In the genomic region with DNA sequence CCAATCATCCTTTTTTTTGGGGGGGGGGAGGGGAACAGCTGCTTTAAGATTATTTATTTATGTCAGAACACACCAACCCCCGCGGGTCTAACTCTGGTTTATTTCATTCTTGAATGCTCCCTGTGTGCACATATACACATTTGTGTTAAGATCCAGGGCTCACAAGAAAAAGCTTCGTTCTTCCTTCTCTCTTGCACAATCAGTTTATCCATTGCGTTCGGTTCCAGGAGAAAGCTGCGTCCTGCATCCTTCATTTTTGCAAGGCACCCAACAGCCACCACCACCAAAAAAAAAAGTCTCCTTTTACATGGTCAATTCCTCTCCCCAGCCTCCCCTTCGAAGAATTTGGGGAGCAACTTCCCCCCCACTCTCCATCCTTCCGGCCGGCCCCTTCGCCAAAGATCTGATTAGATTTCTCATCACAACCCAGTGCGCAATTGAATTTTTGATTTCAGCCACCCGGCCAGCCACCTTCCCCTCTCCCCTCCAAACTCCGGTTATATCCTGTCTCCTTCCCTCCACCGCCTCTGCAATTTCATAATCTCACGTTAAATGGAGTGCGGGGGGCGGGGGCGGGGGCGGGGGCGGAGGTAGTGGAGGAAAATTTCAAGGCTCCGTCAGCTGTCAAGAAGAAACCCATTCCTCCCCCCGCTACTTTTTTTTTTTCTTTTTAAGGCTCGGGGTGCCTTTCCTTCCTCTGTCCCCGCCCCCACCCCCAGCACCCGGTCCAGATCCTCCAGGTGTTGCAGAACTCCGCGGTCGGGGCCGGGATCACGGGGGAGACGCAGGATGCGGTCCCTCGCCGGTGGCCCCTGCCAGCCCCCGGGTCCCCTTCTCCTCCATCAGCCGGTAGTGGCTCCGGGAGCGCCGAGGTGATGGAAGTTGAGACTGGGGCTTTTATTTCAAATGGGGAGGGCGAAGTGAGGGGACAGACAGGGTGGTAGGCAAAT, we compare ENCODE assay signal across 9 cellular contexts.
DNase-seq lines count a peak whose midpoint lies in the region; ATAC-seq and TF ChIP-seq lines count a peak whose summit lies in the region.
"Had no signal": no experiment of that assay in that cellular context is flagged by ENCODE, and none has a peak within 500 bp of the region (broad histone marks: within the 10 kb centered on the region; RNA-seq: fewer than 3 reads in every experiment).

No MANE protein-coding gene starts in this region.

- no peak overlapping the region for H3K23ac ChIP-seq in mesenchymal stem cell (ENCODE audit: low read length in 2 of 2)

- H3K27me3 ChIP-seq in duodenal mucosa (ENCODE audit: control insufficient read depth in 1 of 2, insufficient read depth in 2 of 2, low read length in 2 of 2) (peaks cover 0 to 4% of the 10 kb centered on the region in 2 donors), mesenchymal stem cell (ENCODE audit: control insufficient read depth in 1 of 2, insufficient read depth in 1 of 2, low read length in 2 of 2) (peaks cover 18 to 31% of the 10 kb centered on the region in 2 experiments), SJCRH30 (0 out of 2 replicates have a peak, but pooled peaks cover 2% of the 10 kb centered on the region)

- intact Hi-C loops in activated naive CD4-positive, alpha-beta T cell treated with anti-CD3 and anti-CD28 coated beads for 36 hours (cut with micrococcal nuclease): loop anchor here (10.0 kb wide), 1 partner anchor 928 kb away; no protein-coding TSS in a partner anchor

- no peak overlapping the region for H2AFZ ChIP-seq in mesenchymal stem cell (ENCODE audit: low read depth, low read length)

- H3K9ac ChIP-seq in duodenal mucosa (ENCODE audit: low read depth in 1 of 2, low read length in 2 of 2) (peak overlapping the region in 1 of 2 donors; percentile 11), mesenchymal stem cell (ENCODE audit: low read length) (peak overlapping the region; percentile 74)

- H3K4ac ChIP-seq in mesenchymal stem cell (ENCODE audit: low read depth in 1 of 2, low read length in 2 of 2): peak overlapping the region in 1 of 2 experiments; percentile 53

- peaks cover 6% of the 10 kb centered on the region for H3K4me1 Mint-ChIP-seq in activated naive CD4-positive, alpha-beta T cell treated with anti-CD3 and anti-CD28 coated beads, Interleukin-2, amount 10 ng/mL, durations not matched to agents 7 days and 5 days
- H3K4me1 Mint-ChIP-seq in activated naive CD4-positive, alpha-beta T cell treated with anti-CD3 and anti-CD28 coated beads for 36 hours (ENCODE audit: low read depth): peaks cover 10% of the 10 kb centered on the region
- H3K4me1 Mint-ChIP-seq in type B pancreatic cell (ENCODE audit: unreplicated experiment): peaks cover 22% of the 10 kb centered on the region
- H3K4me1 Mint-ChIP-seq in stimulated activated memory B cell treated with anti-CD40 and anti-IgM and Interleukin-4, amounts not matched to agents 10 μg/mL and 1 μg/mL and 100 μg/mL, for 72 hours: peaks cover 8% of the 10 kb centered on the region

- no peak overlapping the region for H2BK5ac ChIP-seq in mesenchymal stem cell (ENCODE audit: low read depth, low read length, poor library complexity, severe bottlenecking)

- H3K27me3 Mint-ChIP-seq in activated naive CD4-positive, alpha-beta T cell treated with anti-CD3 and anti-CD28 coated beads, Interleukin-2, amount 10 ng/mL, durations not matched to agents 7 days and 5 days: peaks cover 16% of the 10 kb centered on the region
- H3K27me3 Mint-ChIP-seq in activated naive CD4-positive, alpha-beta T cell treated with anti-CD3 and anti-CD28 coated beads for 36 hours (ENCODE audit: low read depth): peaks cover 27% of the 10 kb centered on the region
- H3K27me3 Mint-ChIP-seq in type B pancreatic cell: peaks cover 28% of the 10 kb centered on the region
- peaks cover 22% of the 10 kb centered on the region for H3K27me3 Mint-ChIP-seq in stimulated activated memory B cell treated with anti-CD40 and anti-IgM and Interleukin-4, amounts not matched to agents 10 μg/mL and 1 μg/mL and 100 μg/mL, for 72 hours

- H2BK12ac ChIP-seq in mesenchymal stem cell (ENCODE audit: low read length in 2 of 2): no peak overlapping the region

- H4K8ac ChIP-seq in mesenchymal stem cell (ENCODE audit: low read length): peak overlapping the region; percentile 19

- ATAC-seq in stimulated activated memory B cell treated with anti-CD40 and anti-IgM and Interleukin-4, amounts not matched to agents 10 μg/mL and 1 μg/mL and 100 μg/mL, for 72 hours: no peak

- no peaks in the 10 kb centered on the region for H3K79me1 ChIP-seq in mesenchymal stem cell (replicated peaks; ENCODE audit: low read length, poor library complexity, severe bottlenecking)

- no peaks in the 10 kb centered on the region for H3K36me3 Mint-ChIP-seq in activated naive CD4-positive, alpha-beta T cell treated with anti-CD3 and anti-CD28 coated beads, Interleukin-2, amount 10 ng/mL, durations not matched to agents 7 days and 5 days
- H3K36me3 Mint-ChIP-seq in activated naive CD4-positive, alpha-beta T cell treated with anti-CD3 and anti-CD28 coated beads for 36 hours (ENCODE audit: low read depth): no peaks in the 10 kb centered on the region
- no peaks in the 10 kb centered on the region for H3K36me3 Mint-ChIP-seq in type B pancreatic cell
- H3K36me3 Mint-ChIP-seq in stimulated activated memory B cell treated with anti-CD40 and anti-IgM and Interleukin-4, amounts not matched to agents 10 μg/mL and 1 μg/mL and 100 μg/mL, for 72 hours: peaks cover 7% of the 10 kb centered on the region

- H3K4me1 ChIP-seq in duodenal mucosa (ENCODE audit: control insufficient read depth in 1 of 2, insufficient read depth in 2 of 2, low read length in 2 of 2) (peaks cover 0 to 6% of the 10 kb centered on the region in 2 donors), mesenchymal stem cell (ENCODE audit: control insufficient read depth, insufficient read depth, low read depth, low read length) (peaks cover 5% of the 10 kb centered on the region), SJCRH30 (no peaks in the 10 kb centered on the region)

- H3K36me3 ChIP-seq in duodenal mucosa (ENCODE audit: control insufficient read depth in 1 of 2, insufficient read depth in 2 of 2, low read length in 2 of 2) (no peaks in the 10 kb centered on the region), mesenchymal stem cell (ENCODE audit: control insufficient read depth in 1 of 2, insufficient read depth in 2 of 2, low read depth in 1 of 2, low read length in 2 of 2) (no peaks in the 10 kb centered on the region), SJCRH30 (no peaks in the 10 kb centered on the region)

- H3K4me3 ChIP-seq in duodenal mucosa (ENCODE audit: low read depth in 1 of 2, low read length in 2 of 2) (peak overlapping the region; percentile 63 to 69), mesenchymal stem cell (ENCODE audit: insufficient read depth in 1 of 2, low read depth in 1 of 2, low read length in 2 of 2) (peak overlapping the region; percentile 50 to 84), SJCRH30 (no peak overlapping the region)

- H2BK120ac ChIP-seq in mesenchymal stem cell (ENCODE audit: low read depth, low read length): no peak overlapping the region

- H3K27ac Mint-ChIP-seq in activated naive CD4-positive, alpha-beta T cell treated with anti-CD3 and anti-CD28 coated beads, Interleukin-2, amount 10 ng/mL, durations not matched to agents 7 days and 5 days: no peak overlapping the region
- H3K27ac Mint-ChIP-seq in activated naive CD4-positive, alpha-beta T cell treated with anti-CD3 and anti-CD28 coated beads for 36 hours: no peak overlapping the region
- H3K27ac Mint-ChIP-seq in type B pancreatic cell: peak overlapping the region; percentile 74
- no peak overlapping the region for H3K27ac Mint-ChIP-seq in stimulated activated memory B cell treated with anti-CD40 and anti-IgM and Interleukin-4, amounts not matched to agents 10 μg/mL and 1 μg/mL and 100 μg/mL, for 72 hours

- CTCF ChIA-PET in activated naive CD4-positive, alpha-beta T cell treated with anti-CD3 and anti-CD28 coated beads, Interleukin-2, amount 10 ng/mL, durations not matched to agents 7 days and 5 days (lab: Charles Lee): interaction anchor here (1.0 to 1.8 kb wide), 2 partner anchors 11 to 892 kb away, joined by 4 to 11 read pairs; no protein-coding TSS in a partner anchor
- CTCF ChIA-PET in activated naive CD4-positive, alpha-beta T cell treated with anti-CD3 and anti-CD28 coated beads for 36 hours (lab: Charles Lee): interaction anchor here (0.6 to 1.2 kb wide), 3 partner anchors 12 to 978 kb away, joined by 3 to 4 read pairs (median 4); no protein-coding TSS in a partner anchor

- H3K14ac ChIP-seq in mesenchymal stem cell (ENCODE audit: low read length in 2 of 2): no peak overlapping the region

- WGBS in mesenchymal stem cell: 2% methylated on average over 31 of the region's 40 CpGs

- no peak overlapping the region for H2BK15ac ChIP-seq in mesenchymal stem cell (ENCODE audit: low read depth, poor library complexity, severe bottlenecking)

- H3K4me2 ChIP-seq in mesenchymal stem cell (ENCODE audit: low read length, poor library complexity, severe bottlenecking): peak overlapping the region; percentile 99

- H3K27ac ChIP-seq in duodenal mucosa (ENCODE audit: low read depth, low read length) (no peak overlapping the region), mesenchymal stem cell (ENCODE audit: low read length, poor library complexity, severe bottlenecking) (no peak overlapping the region), SJCRH30 (no peak overlapping the region)

- peak overlapping the region; percentile 15 for H3K4me3 Mint-ChIP-seq in activated naive CD4-positive, alpha-beta T cell treated with anti-CD3 and anti-CD28 coated beads, Interleukin-2, amount 10 ng/mL, durations not matched to agents 7 days and 5 days
- H3K4me3 Mint-ChIP-seq in activated naive CD4-positive, alpha-beta T cell treated with anti-CD3 and anti-CD28 coated beads for 36 hours: no peak overlapping the region
- H3K4me3 Mint-ChIP-seq in type B pancreatic cell: peak overlapping the region; percentile 92
- H3K4me3 Mint-ChIP-seq in stimulated activated memory B cell treated with anti-CD40 and anti-IgM and Interleukin-4, amounts not matched to agents 10 μg/mL and 1 μg/mL and 100 μg/mL, for 72 hours: no peak overlapping the region

- peak overlapping the region in 1 of 2 experiments; percentile 21 for H3K18ac ChIP-seq in mesenchymal stem cell (ENCODE audit: low read depth in 1 of 2, low read length in 2 of 2)

- no peak overlapping the region for H2AK5ac ChIP-seq in mesenchymal stem cell (ENCODE audit: low read length, severe bottlenecking)

- no peak for DNase-seq in activated naive CD4-positive, alpha-beta T cell treated with anti-CD3 and anti-CD28 coated beads, Interleukin-2, amount 10 ng/mL, durations not matched to agents 7 days and 5 days
- no peak for DNase-seq in activated naive CD4-positive, alpha-beta T cell treated with anti-CD3 and anti-CD28 coated beads for 36 hours
- DNase-seq in mesenchymal stem cell: peak; percentile 40
- DNase-seq in type B pancreatic cell (ENCODE audit: extremely low spot score, unreplicated experiment): no peak
- DNase-seq in SW 1271 (lab: John Stamatoyannopoulos, UW): no peak
- no peak for DNase-seq in SJCRH30
- DNase-seq: stimulated activated CD4-positive, alpha-beta T cell treated with anti-CD3 and anti-CD28 coated beads, Interleukin-4, amount 100 ng/mL, for 4 hours had no signal

- H3K9me3 ChIP-seq in duodenal mucosa (ENCODE audit: control insufficient read depth in 1 of 2, low read length in 2 of 2): no peaks in the 10 kb centered on the region
- no peaks in the 10 kb centered on the region for H3K9me3 ChIP-seq in mesenchymal stem cell (ENCODE audit: control insufficient read depth, low read length)
- H3K9me3 ChIP-seq in SJCRH30 (replicated peaks): no peaks in the 10 kb centered on the region; the same call in 1 of the 2 replicates

- no peaks in the 10 kb centered on the region for H3K9me3 Mint-ChIP-seq in activated naive CD4-positive, alpha-beta T cell treated with anti-CD3 and anti-CD28 coated beads, Interleukin-2, amount 10 ng/mL, durations not matched to agents 7 days and 5 days
- peaks cover 2% of the 10 kb centered on the region for H3K9me3 Mint-ChIP-seq in activated naive CD4-positive, alpha-beta T cell treated with anti-CD3 and anti-CD28 coated beads for 36 hours
- H3K9me3 Mint-ChIP-seq in type B pancreatic cell: no peaks in the 10 kb centered on the region
- peaks cover 8% of the 10 kb centered on the region for H3K9me3 Mint-ChIP-seq in stimulated activated memory B cell treated with anti-CD40 and anti-IgM and Interleukin-4, amounts not matched to agents 10 μg/mL and 1 μg/mL and 100 μg/mL, for 72 hours

- H4K91ac ChIP-seq in mesenchymal stem cell (ENCODE audit: low read length): no peak overlapping the region

- TF ChIP-seq CTCF in type B pancreatic cell (conservative IDR thresholded peaks at IDR 0.05): no peak

Comparison
In these comparisons a context has a peak if more than half of its experiments do, and no peak if none do; other contexts are left out.
1. H3K4me3 Mint-ChIP-seq: peak in activated naive CD4-positive, alpha-beta T cell treated with anti-CD3 and anti-CD28 coated beads, Interleukin-2, amount 10 ng/mL, durations not matched to agents 7 days and 5 days (single experiment) and type B pancreatic cell (single experiment); none in activated naive CD4-positive, alpha-beta T cell treated with anti-CD3 and anti-CD28 coated beads for 36 hours (single experiment) and stimulated activated memory B cell treated with anti-CD40 and anti-IgM and Interleukin-4, amounts not matched to agents 10 μg/mL and 1 μg/mL and 100 μg/mL, for 72 hours (single experiment).